19 cellular contexts compared by ENCODE assay signal in genomic region chr14:104385189-104386135, GRCh38.
DNase-seq lines count a peak whose midpoint lies in the region; ATAC-seq, FAIRE-seq and TF ChIP-seq lines count a peak whose summit lies in the region.
"Had no signal": no experiment of that assay in that cellular context is flagged by ENCODE, and none has a peak within 500 bp of the region (broad histone marks: within the 10 kb centered on the region; RNA-seq: fewer than 3 reads in every experiment).

No MANE protein-coding gene starts in this region.

- no peaks in the 10 kb centered on the region for H3K36me3 ChIP-seq in heart right ventricle
- no peaks in the 10 kb centered on the region for H3K36me3 ChIP-seq in Peyer's patch
- no peaks in the 10 kb centered on the region for H3K36me3 ChIP-seq in naive thymus-derived CD4-positive, alpha-beta T cell (ENCODE audit: control insufficient read depth in 2 of 3, insufficient read depth in 3 of 3, low read length in 3 of 3)
- H3K36me3 ChIP-seq in tibial artery: no peaks in the 10 kb centered on the region
- H3K36me3 ChIP-seq: colonic mucosa, MG63, uterus had no signal

- DNase-seq in Right ventricle myocardium inferior (ENCODE audit: missing footprints): peak; percentile 63
- no peak for DNase-seq in heart right ventricle
- DNase-seq in Peyer's patch: peak in 2 of 3 donors; percentile 23 to 25
- peak in 2 of 9 donors; percentile 3 to 15 for DNase-seq in naive thymus-derived CD4-positive, alpha-beta T cell
- DNase-seq in tibial artery: peak; percentile 12 to 27
- no peak for DNase-seq in cortex of kidney (lab: John Stamatoyannopoulos, UW)
- no peak for DNase-seq in frontal cortex (ENCODE audit: low spot score in 2 of 2)
- DNase-seq: colonic mucosa, MG63, NCI-H446 treated with DMSO at 0.1 percent for 48 hours, SHP77 had no signal

- no peak for ATAC-seq in Right ventricle myocardium inferior
- no peak for ATAC-seq in heart right ventricle
- ATAC-seq in naive thymus-derived CD4-positive, alpha-beta T cell: no peak
- no peak for ATAC-seq in GM18511 (IDR thresholded peaks at IDR 0.05; ENCODE audit: unreplicated experiment)
- ATAC-seq: mucosa of descending colon had no signal

- H3K27me3 ChIP-seq in heart right ventricle: peaks cover 0 to 33% (median 14%) of the 10 kb centered on the region in 7 donors
- no peaks in the 10 kb centered on the region for H3K27me3 ChIP-seq in Peyer's patch
- H3K27me3 ChIP-seq in naive thymus-derived CD4-positive, alpha-beta T cell (ENCODE audit: control insufficient read depth in 2 of 2, insufficient read depth in 2 of 2, low read length in 2 of 2): no peaks in the 10 kb centered on the region
- H3K27me3 ChIP-seq in tibial artery: peaks cover 0 to 46% of the 10 kb centered on the region in 2 donors
- H3K27me3 ChIP-seq: MG63, uterus had no signal

- CTCF ChIA-PET in naive thymus-derived CD4-positive, alpha-beta T cell (lab: Charles Lee): interaction anchor here (0.7 kb wide), 1 partner anchor 139 kb away, joined by 3 read pairs; no protein-coding TSS in a partner anchor

- peaks cover 0 to 32% (median 11%) of the 10 kb centered on the region in 9 donors for H3K4me1 ChIP-seq in heart right ventricle
- H3K4me1 ChIP-seq in Peyer's patch: peaks cover 0 to 7% (median 0%) of the 10 kb centered on the region in 4 donors
- H3K4me1 ChIP-seq in naive thymus-derived CD4-positive, alpha-beta T cell (ENCODE audit: control insufficient read depth in 2 of 2, insufficient read depth in 2 of 2, low read length in 2 of 2): peaks cover 18% of the 10 kb centered on the region in 2 donors
- no peaks in the 10 kb centered on the region for H3K4me1 ChIP-seq in tibial artery
- H3K4me1 ChIP-seq: Caco-2, colonic mucosa, uterus had no signal

- intact Hi-C loops in Right ventricle myocardium inferior (cut with DNase I) (no loop called here), heart right ventricle (cut with DNase I) (no loop called here), tibial artery (cut with DNase I; ENCODE audit: low total_unique reads) (no loop called here)
- intact Hi-C loops in naive thymus-derived CD4-positive, alpha-beta T cell (cut with micrococcal nuclease): no loop called here

- 85 to 86% methylated on average over 32 of the region's 32 CpGs for WGBS in heart right ventricle, 2 donors

- H3K9me3 Mint-ChIP-seq in naive thymus-derived CD4-positive, alpha-beta T cell: peaks cover 2 to 17% (median 11%) of the 10 kb centered on the region in 11 donors

- H3K4me1 Mint-ChIP-seq in naive thymus-derived CD4-positive, alpha-beta T cell: peaks cover 13 to 33% (median 22%) of the 10 kb centered on the region in 7 donors

- H3K27me3 Mint-ChIP-seq in naive thymus-derived CD4-positive, alpha-beta T cell: peaks cover 0 to 8% (median 0%) of the 10 kb centered on the region in 5 donors
- H3K27me3 Mint-ChIP-seq: activated naive CD4-positive, alpha-beta T cell treated with anti-CD3 and anti-CD28 coated beads, Interleukin-2, amount 50 U/mL, for 24 hours had no signal

- no peak overlapping the region for H3K4me3 Mint-ChIP-seq in naive thymus-derived CD4-positive, alpha-beta T cell
- H3K4me3 Mint-ChIP-seq: activated B cell treated with CpG ODN at 0.5 μM for 24 hours; activated naive CD4-positive, alpha-beta T cell treated with anti-CD3 and anti-CD28 coated beads, Interleukin-2, amount 50 U/mL, for 24 hours had no signal

- TF ChIP-seq POLR2A in Peyer's patch (IDR thresholded peaks at IDR 0.05): no peak

- no peak for FAIRE-seq in frontal cortex (lab: Jason Lieb, UNC)
- FAIRE-seq: endothelial cell of umbilical vein, GM19239 had no signal

- H3K4me3 ChIP-seq in heart right ventricle (no peak overlapping the region), Peyer's patch (no peak overlapping the region), tibial artery (no peak overlapping the region)
- H3K4me3 ChIP-seq in naive thymus-derived CD4-positive, alpha-beta T cell (ENCODE audit: low read length): no peak overlapping the region
- H3K4me3 ChIP-seq: colonic mucosa, MG63, mucosa of descending colon, uterus had no signal

- H3K36me3 Mint-ChIP-seq in naive thymus-derived CD4-positive, alpha-beta T cell: peaks cover 0 to 10% (median 8%) of the 10 kb centered on the region in 5 donors

- peak overlapping the region in 7 of 9 donors; percentile 12 to 83 (median 65) for H3K27ac Mint-ChIP-seq in naive thymus-derived CD4-positive, alpha-beta T cell
- H3K27ac Mint-ChIP-seq: activated B cell treated with CpG ODN at 0.5 μM for 24 hours; activated naive CD4-positive, alpha-beta T cell treated with anti-CD3 and anti-CD28 coated beads, Interleukin-2, amount 50 U/mL, for 24 hours had no signal

- POLR2A ChIA-PET in naive thymus-derived CD4-positive, alpha-beta T cell (lab: Charles Lee): interaction anchor here (1.1 kb wide), 1 partner anchor 8 kb away, joined by 3 read pairs; no protein-coding TSS in a partner anchor

- H3K27ac ChIP-seq in heart right ventricle: no peak overlapping the region
- H3K27ac ChIP-seq in Peyer's patch: no peak overlapping the region
- no peak overlapping the region for H3K27ac ChIP-seq in naive thymus-derived CD4-positive, alpha-beta T cell (ENCODE audit: low read depth, low read length)
- H3K27ac ChIP-seq in tibial artery: no peak overlapping the region
- H3K27ac ChIP-seq: colonic mucosa, uterus had no signal

- TF ChIP-seq CTCF in heart right ventricle (IDR thresholded peaks at IDR 0.05) (no peak), Peyer's patch (IDR thresholded peaks at IDR 0.05) (no peak), tibial artery (IDR thresholded peaks at IDR 0.05) (no peak)

- peaks cover 0 to 16% (median 9%) of the 10 kb centered on the region in 11 donors for H3K9me3 ChIP-seq in heart right ventricle
- peaks cover 0 to 5% (median 2%) of the 10 kb centered on the region in 4 donors for H3K9me3 ChIP-seq in Peyer's patch
- peaks cover 0 to 9% (median 0%) of the 10 kb centered on the region in 3 experiments for H3K9me3 ChIP-seq in naive thymus-derived CD4-positive, alpha-beta T cell (ENCODE audit: control insufficient read depth in 2 of 3, low read length in 3 of 3)
- H3K9me3 ChIP-seq in tibial artery: peaks cover 0 to 5% (median 0%) of the 10 kb centered on the region in 3 donors
- H3K9me3 ChIP-seq: colonic mucosa, MG63, uterus had no signal

Comparison
In these comparisons a context has a peak if more than half of its experiments do, and no peak if none do; other contexts are left out.
1. DNase-seq: peak in Right ventricle myocardium inferior (single experiment), Peyer's patch (2 of 3) and tibial artery (2 of 2); none in heart right ventricle (0 of 2), cortex of kidney (single experiment) and frontal cortex (0 of 2).